Comparison of ENCODE assay signal across 18 cellular contexts in genomic region chr7:1952781-1953180, GRCh38.
"Had no signal": no experiment of that assay in that cellular context is flagged by ENCODE, and none has a peak within 500 bp of the region (broad histone marks: within the 10 kb centered on the region; RNA-seq: fewer than 3 reads in every experiment).

No MANE protein-coding gene starts in this region.

- H3K9me3 ChIP-seq: esophagus squamous epithelium, gastroesophageal sphincter, sigmoid colon, stomach, thoracic aorta, transverse colon had no signal

- DNase-seq: dermis blood vessel endothelial cell; esophagus squamous epithelium; foreskin fibroblast; glutamatergic neuron; immature natural killer cell; natural killer cell; sigmoid colon; stimulated activated CD4-positive, alpha-beta T cell treated with anti-CD3 and anti-CD28 coated beads, Interleukin-12 subunit alpha, Interleukin-12 subunit beta, amount 100 ng/mL, for 4 hours; stimulated activated naive CD4-positive, alpha-beta T cell; stomach; substantia nigra; transverse colon had no signal

- H2AFZ ChIP-seq: parathyroid adenoma had no signal

- H3K27me3 ChIP-seq: esophagus squamous epithelium, gastroesophageal sphincter, sigmoid colon, stomach, transverse colon had no signal

- ATAC-seq: gastroesophageal sphincter, natural killer cell had no signal

- H3K4me1 ChIP-seq: parathyroid adenoma had no signal

- H3K79me2 ChIP-seq: parathyroid adenoma had no signal

- H3K36me3 ChIP-seq: transverse colon had no signal

- H3K4me3 ChIP-seq: esophagus squamous epithelium, gastroesophageal sphincter, sigmoid colon, skin epidermis, stomach, thoracic aorta, transverse colon had no signal

- H3K27ac ChIP-seq: esophagus squamous epithelium, gastroesophageal sphincter, parathyroid adenoma, sigmoid colon, skin epidermis, stomach, thoracic aorta, transverse colon had no signal

- FAIRE-seq: colon, keratinocyte had no signal

- H3K9ac ChIP-seq: parathyroid adenoma had no signal
